ENCODE assay signal across 31 cellular contexts in genomic region chr19:41977916-41978315, GRCh38. TPM values are rescaled to one million over a fixed set of nuclear protein-coding genes. Genes with fewer than 3 reads are reported as not detected.
"Had no signal": no experiment of that assay in that cellular context is flagged by ENCODE, and none has a peak within 500 bp of the region (broad histone marks: within the 10 kb centered on the region; RNA-seq: fewer than 3 reads in every experiment).

No MANE protein-coding gene starts in this region.

- ATAC-seq: activated CD4-positive, alpha-beta T cell treated with anti-CD3 and anti-CD28 coated beads for 36 hours; activated CD8-positive, alpha-beta memory T cell treated with anti-CD3 and anti-CD28 coated beads, Interleukin-2, amount 10 ng/mL, durations not matched to agents 7 days and 5 days; activated CD8-positive, alpha-beta T cell treated with anti-CD3 and anti-CD28 coated beads, Interleukin-2, amount 10 ng/mL, durations not matched to agents 7 days and 5 days; activated naive CD4-positive, alpha-beta T cell treated with anti-CD3 and anti-CD28 coated beads, Interleukin-2, amount 50 U/mL, for 72 hours; activated T-cell treated with anti-CD3 and anti-CD28 coated beads, Interleukin-2, amount 50 U/mL, for 72 hours; esophagus mucosa had no signal

- H3K27ac ChIP-seq: ascending aorta, breast epithelium, cardiac muscle cell, coronary artery, dorsolateral prefrontal cortex had no signal

- H3K4me1 ChIP-seq: ascending aorta, breast epithelium had no signal

- H3K9me3 ChIP-seq: ascending aorta, breast epithelium had no signal

- H3K27me3 ChIP-seq: ascending aorta, breast epithelium, cardiac muscle cell, dorsolateral prefrontal cortex had no signal

- FAIRE-seq: frontal cortex had no signal

- DNase-seq: activated CD4-positive, alpha-beta memory T cell treated with anti-CD3 and anti-CD28 coated beads for 36 hours; activated CD4-positive, alpha-beta T cell treated with anti-CD3 and anti-CD28 coated beads for 36 hours; activated CD4-positive, alpha-beta T cell treated with anti-CD3 and anti-CD28 coated beads, Interleukin-2, amount 10 ng/mL, durations not matched to agents 24 days and 14 days; activated CD4-positive, CD25-positive, alpha-beta regulatory T cell; activated CD4-positive, CD25-positive, alpha-beta regulatory T cell treated with anti-CD3 and anti-CD28 coated beads, Interleukin-2, amount 50 U/mL, for 72 hours; activated CD8-positive, alpha-beta memory T cell treated with anti-CD3 and anti-CD28 coated beads, Interleukin-2, amount 10 ng/mL, durations not matched to agents 7 days and 5 days; activated CD8-positive, alpha-beta memory T cell treated with anti-CD3 and anti-CD28 coated beads, Interleukin-2, amount 50 U/mL, for 4 hours; activated CD8-positive, alpha-beta T cell treated with anti-CD3 and anti-CD28 coated beads, Interleukin-2, amount 10 ng/mL, durations not matched to agents 7 days and 5 days; activated gamma-delta T cell; activated naive CD4-positive, alpha-beta T cell; activated naive CD4-positive, alpha-beta T cell treated with anti-CD3 and anti-CD28 coated beads, Interleukin-2, amount 10 ng/mL, durations not matched to agents 7 days and 5 days; activated naive CD8-positive, alpha-beta T cell treated with anti-CD3 and anti-CD28 coated beads, Interleukin-2, amount 10 ng/mL, durations not matched to agents 7 days and 5 days; activated T-cell treated with anti-CD3 and anti-CD28 coated beads for 4 hours; activated T-cell treated with anti-CD3 and anti-CD28 coated beads, Interleukin-2, amount 50 U/mL, for 24 hours; activated T-cell treated with anti-CD3 and anti-CD28 coated beads, Interleukin-2, amount 50 U/mL, for 72 hours; central memory CD4-positive, alpha-beta T cell; dorsolateral prefrontal cortex; effector memory CD4-positive, alpha-beta T cell; endodermal cell; foreskin fibroblast; head of caudate nucleus; T-helper 2 cell had no signal

- H3K36me3 ChIP-seq: ascending aorta, breast epithelium, cardiac muscle cell had no signal

- H3K4me3 ChIP-seq: ascending aorta, breast epithelium, cardiac muscle cell, coronary artery, dorsolateral prefrontal cortex had no signal

RNA-seq across cellular contexts. Expression of gene ATP1A3, which starts 16.1 kb away (rescaled TPM):
- total RNA-seq: breast epithelium, epithelial cell of proximal tubule had no signal

RNA-seq across cellular contexts. Expression of gene ERFL, which starts 49.7 kb away (rescaled TPM):
- total RNA-seq: ascending aorta, cerebellum, epithelial cell of proximal tubule, esophagus mucosa, frontal cortex had no signal
